In genomic region chr7:28725911-28726310, GRCh38 we compare ENCODE assay signal across 16 cellular contexts.
"Had no signal": no experiment of that assay in that cellular context is flagged by ENCODE, and none has a peak within 500 bp of the region (broad histone marks: within the 10 kb centered on the region; RNA-seq: fewer than 3 reads in every experiment).

No MANE protein-coding gene starts in this region.

- H3K27ac ChIP-seq: cardiac muscle cell, right lobe of liver had no signal

- H3K36me3 ChIP-seq: cardiac muscle cell, right lobe of liver had no signal

- H3K4me3 ChIP-seq: cardiac muscle cell, mucosa of descending colon, right lobe of liver had no signal

- DNase-seq: activated CD4-positive, alpha-beta T cell treated with anti-CD3 and anti-CD28 coated beads, Interleukin-2, amount 50 U/mL, for 4 hours; activated effector memory CD4-positive, alpha-beta T cell treated with anti-CD3 and anti-CD28 coated beads, Interleukin-2, amount 50 U/mL, for 16 hours; activated T-cell treated with anti-CD3 and anti-CD28 coated beads, Interleukin-2, amount 50 U/mL, for 1 hour; amniotic stem cell; cortex of kidney; effector memory CD8-positive, alpha-beta T cell; erythroblast; glutamatergic neuron; left colon; mucosa of descending colon; natural killer cell; right lobe of liver; stimulated activated CD4-positive, alpha-beta T cell treated with anti-CD3 and anti-CD28 coated beads, Interleukin-12 subunit alpha, Interleukin-12 subunit beta, amount 100 ng/mL, for 4 hours; stimulated activated naive CD4-positive, alpha-beta T cell; T-helper 2 cell had no signal

- H3K4me1 ChIP-seq: right lobe of liver had no signal

- H3K27me3 ChIP-seq: cardiac muscle cell, right lobe of liver had no signal

- H3K9me3 ChIP-seq: mucosa of descending colon, right lobe of liver had no signal
